In genomic region chr17:31319253-31319661, GRCh38 we compare ENCODE assay signal across 9 cellular contexts. TPM values are rescaled to one million over a fixed set of nuclear protein-coding genes. Genes with fewer than 3 reads are reported as not detected.
DNase-seq lines count a peak whose midpoint lies in the region; ATAC-seq, FAIRE-seq and TF ChIP-seq lines count a peak whose summit lies in the region.
"Had no signal": no experiment of that assay in that cellular context is flagged by ENCODE, and none has a peak within 500 bp of the region (broad histone marks: within the 10 kb centered on the region; RNA-seq: fewer than 3 reads in every experiment).

No MANE protein-coding gene starts in this region.

- no peaks in the 10 kb centered on the region for H3K9me3 ChIP-seq in Karpas-422 (ENCODE audit: low read length)
- H3K9me3 ChIP-seq in aorta (ENCODE audit: control insufficient read depth, low read length), result no peaks in the 10 kb centered on the region

- H3K36me3 ChIP-seq in Karpas-422 (ENCODE audit: insufficient read depth, low read length), result peaks cover 5% of the 10 kb centered on the region; the same call in 1 of the 2 replicates
- no peaks in the 10 kb centered on the region for H3K36me3 ChIP-seq in aorta (ENCODE audit: control insufficient read depth in 1 of 2, insufficient read depth in 2 of 2, low read length in 1 of 2)

- H4K20me1 ChIP-seq in Karpas-422 (ENCODE audit: insufficient read depth, low read depth, low read length), result no peaks in the 10 kb centered on the region

- H3K27me3 Mint-ChIP-seq in activated naive CD8-positive, alpha-beta T cell treated with anti-CD3 and anti-CD28 coated beads, Interleukin-2, amount 50 U/mL, for 24 hours, result no peaks in the 10 kb centered on the region

- WGBS in aorta, 2 donors, result 86 to 92% methylated on average over 2 of the region's 2 CpGs

- peak overlapping the region; percentile 52 for H3K4me2 ChIP-seq in Karpas-422 (ENCODE audit: low read depth, low read length, poor library complexity, severe bottlenecking)

- TF ChIP-seq POLR2A in GM12892 (IDR thresholded peaks at IDR 0.05; ENCODE audit: low read depth, low read length), result no peak

- no peaks in the 10 kb centered on the region for H3K27me3 ChIP-seq in Karpas-422 (ENCODE audit: low read length)
- H3K27me3 ChIP-seq in aorta (ENCODE audit: control insufficient read depth in 1 of 2, insufficient read depth in 2 of 2, low read length in 1 of 2), result no peaks in the 10 kb centered on the region

- no peak overlapping the region for H2AFZ ChIP-seq in Karpas-422 (ENCODE audit: low read length)

- H3K27ac ChIP-seq in Karpas-422 (ENCODE audit: low read length), result peak overlapping the region; percentile 99
- H3K27ac ChIP-seq in skin epidermis, result peak overlapping the region in 15 of 21 experiments; percentile 36 to 96 (median 75)
- H3K27ac ChIP-seq in aorta (ENCODE audit: low read depth in 1 of 2, low read length in 2 of 2), result no peak overlapping the region

- H3K4me3 ChIP-seq in Karpas-422 (ENCODE audit: low read length), result peak overlapping the region; percentile 42
- peak overlapping the region in 5 of 7 experiments; percentile 10 to 37 (median 22) for H3K4me3 ChIP-seq in skin epidermis
- no peak overlapping the region for H3K4me3 ChIP-seq in aorta (ENCODE audit: low read length in 2 of 2)

- H3K4me1 ChIP-seq in Karpas-422 (ENCODE audit: low read length) (peaks cover 74% of the 10 kb centered on the region), aorta (ENCODE audit: control insufficient read depth in 1 of 2, insufficient read depth in 2 of 2, low read length in 2 of 2) (no peaks in the 10 kb centered on the region)

- intact Hi-C loops in aorta (cut with DNase I), result no loop called here

- H3K79me2 ChIP-seq in Karpas-422 (ENCODE audit: low read length), result peaks cover 40% of the 10 kb centered on the region

- no peak for ATAC-seq in activated naive CD8-positive, alpha-beta T cell treated with anti-CD3 and anti-CD28 coated beads, Interleukin-2, amount 50 U/mL, for 24 hours
- ATAC-seq in HG03457 (IDR thresholded peaks at IDR 0.05; ENCODE audit: unreplicated experiment), result no peak
- no peak for ATAC-seq in HG02973 (IDR thresholded peaks at IDR 0.05; ENCODE audit: unreplicated experiment)
- no peak for ATAC-seq in aorta (ENCODE audit: low FRiP score)

- peak; percentile 77 for FAIRE-seq in GM12892 (lab: Jason Lieb, UNC)
- FAIRE-seq: bronchial epithelial cell had no signal

- peak overlapping the region; percentile 98 for H3K27ac Mint-ChIP-seq in activated naive CD8-positive, alpha-beta T cell treated with anti-CD3 and anti-CD28 coated beads, Interleukin-2, amount 50 U/mL, for 24 hours

- peak overlapping the region; percentile 62 for H3K9ac ChIP-seq in Karpas-422 (ENCODE audit: low read length)

- peaks cover 27% of the 10 kb centered on the region for H3K36me3 Mint-ChIP-seq in activated naive CD8-positive, alpha-beta T cell treated with anti-CD3 and anti-CD28 coated beads, Interleukin-2, amount 50 U/mL, for 24 hours (ENCODE audit: low read depth)

- peak overlapping the region; percentile 86 for H3K4me3 Mint-ChIP-seq in activated naive CD8-positive, alpha-beta T cell treated with anti-CD3 and anti-CD28 coated beads, Interleukin-2, amount 50 U/mL, for 24 hours

- peaks cover 64% of the 10 kb centered on the region for H3K4me1 Mint-ChIP-seq in activated naive CD8-positive, alpha-beta T cell treated with anti-CD3 and anti-CD28 coated beads, Interleukin-2, amount 50 U/mL, for 24 hours

- no peaks in the 10 kb centered on the region for H3K9me2 ChIP-seq in Karpas-422 (replicated peaks; ENCODE audit: insufficient read depth, low read length)

- DNase-seq in GM12892 (ENCODE audit: insufficient read length) (no peak), Karpas-422 (peak; percentile 95), NK-92 (lab: John Stamatoyannopoulos, UW; ENCODE audit: unreplicated experiment) (no peak), aorta (no peak)
- no peak for DNase-seq in activated naive CD8-positive, alpha-beta T cell treated with anti-CD3 and anti-CD28 coated beads, Interleukin-2, amount 50 U/mL, for 24 hours

- H3K9me3 Mint-ChIP-seq in activated naive CD8-positive, alpha-beta T cell treated with anti-CD3 and anti-CD28 coated beads, Interleukin-2, amount 50 U/mL, for 24 hours, result no peaks in the 10 kb centered on the region

RNA-seq across cellular contexts. Expression of gene EVI2A, which starts 2.2 kb away (rescaled TPM):
- polyA plus RNA-seq in GM12892 (2012; ENCODE audit: missing spikeins), result 35.4 TPM
- total RNA-seq in Karpas-422 (2014; rRNA removed; shearing (Covaris generic); ENCODE audit: low replicate concordance), result not detected in 2 replicates
- total RNA-seq in aorta, result 10 to 100 TPM in 1 of 2 donors, 1 to 10 TPM in 1; 9.2 to 15.5 TPM
- polyA plus RNA-seq in aorta, result 10 to 100 TPM in 1 of 2 donors, 1 to 10 TPM in 1; 3.8 to 37.2 TPM
- total RNA-seq: bronchial epithelial cell had no signal

RNA-seq across cellular contexts. Expression of gene EVI2B, which starts 5.4 kb away (rescaled TPM):
- polyA plus RNA-seq in GM12892 (2012; ENCODE audit: missing spikeins), result 58.3 TPM
- total RNA-seq in Karpas-422 (2014; rRNA removed; shearing (Covaris generic); ENCODE audit: low replicate concordance), result 0.76 and 5.0 TPM in 2 replicates
- 10 to 100 TPM; 12.7 to 16.9 TPM for total RNA-seq in aorta
- polyA plus RNA-seq in aorta, result 10 to 100 TPM in 1 of 2 donors, 1 to 10 TPM in 1; 1.7 to 29.9 TPM
- total RNA-seq: bronchial epithelial cell had no signal

RNA-seq across cellular contexts. Expression of gene OMG, which starts 22.2 kb away (rescaled TPM):
- 3.9 TPM for polyA plus RNA-seq in GM12892 (2012; ENCODE audit: missing spikeins)
- total RNA-seq in Karpas-422 (2014; rRNA removed; shearing (Covaris generic); ENCODE audit: low replicate concordance), result 0.11 TPM in 1 of 2 replicates, not detected in the other
- under 1 TPM in 1 of 2 donors, not detected in 1; 0.65 TPM for total RNA-seq in aorta
- not detected for polyA plus RNA-seq in aorta
- total RNA-seq: bronchial epithelial cell had no signal

Comparison
In these comparisons a context has a peak if more than half of its experiments do, and no peak if none do; other contexts are left out.
1. H3K27ac ChIP-seq: peak in Karpas-422 (single experiment) and skin epidermis (15 of 21); none in aorta (0 of 2).
2. H3K4me3 ChIP-seq: peak in Karpas-422 (single experiment) and skin epidermis (5 of 7); none in aorta (0 of 2).